Comparison of ENCODE assay signal across 12 cellular contexts in genomic region chr1:12172959-12173358, GRCh38. TPM values are rescaled to one million over a fixed set of nuclear protein-coding genes. Genes with fewer than 3 reads are reported as not detected.
DNase-seq lines count a peak whose midpoint lies in the region; ATAC-seq, FAIRE-seq and TF ChIP-seq lines count a peak whose summit lies in the region.
"Had no signal": no experiment of that assay in that cellular context is flagged by ENCODE, and none has a peak within 500 bp of the region (broad histone marks: within the 10 kb centered on the region; RNA-seq: fewer than 3 reads in every experiment).

No MANE protein-coding gene starts in this region.

- TF ChIP-seq CTCF in Peyer's patch (IDR thresholded peaks at IDR 0.05) (no peak), H1 (IDR thresholded peaks at IDR 0.05; ENCODE audit: control extremely low read depth in 1 of 3, insufficient read depth in 1 of 3, low read depth in 1 of 3, low read length in 3 of 3) (no peak), parathyroid adenoma (IDR thresholded peaks at IDR 0.05) (no peak), PC-9 (conservative IDR thresholded peaks at IDR 0.05) (no peak)

- H3K27ac Mint-ChIP-seq in CD4-positive, CD25-positive, alpha-beta regulatory T cell = peak overlapping the region; percentile 77 to 99 (median 95)

- no peaks in the 10 kb centered on the region for H3K9me2 ChIP-seq in PC-9 (ENCODE audit: insufficient read depth)

- peaks cover 99% of the 10 kb centered on the region for H3K4me1 ChIP-seq in CD4-positive, CD25-positive, alpha-beta regulatory T cell (ENCODE audit: control insufficient read depth, insufficient read depth, low read length, poor library complexity, severe bottlenecking)
- H3K4me1 ChIP-seq in Peyer's patch (peaks cover 3 to 72% (median 51%) of the 10 kb centered on the region in 4 donors), H1 (replicated peaks in 1 of 4; ENCODE audit: control insufficient read depth in 3 of 4, insufficient read depth in 4 of 4, low read length in 3 of 4) (peaks cover 0 to 19% (median 1%) of the 10 kb centered on the region in 4 experiments; a peak in 2 of 7 replicates), parathyroid adenoma (no peaks in the 10 kb centered on the region), PC-9 (replicated peaks; ENCODE audit: insufficient read depth) (peaks cover 12% of the 10 kb centered on the region)

- WGBS in H1 (ENCODE audit: extremely low coverage in 1 of 2, insufficient coverage in 1 of 2, insufficient read length in 1 of 2, insufficient replicate concordance in 2 of 2, low coverage in 1 of 2, low lambda C conversion rate in 2 of 2, missing lambda C conversion rate in 1 of 2), 2 experiments = 97% methylated on average over 2 of the region's 2 CpGs; no CpG with 5 or more reads in 1 of the 2 experiments

- TF ChIP-seq POLR2A in Peyer's patch (IDR thresholded peaks at IDR 0.05) (no peak), H1 (IDR thresholded peaks at IDR 0.05; ENCODE audit: control extremely low read depth in 1 of 2, low read depth in 2 of 2, low read length in 2 of 2) (no peak)

- CTCF ChIA-PET in H1 (lab: Charles Lee; ENCODE audit: partially characterized antibody) (interaction anchor here (1.5 to 4.4 kb wide), 2 partner anchors 36 to 48 kb away, joined by 5 to 19 read pairs; no protein-coding TSS in a partner anchor), PC-9 (lab: Charles Lee) (no interaction called here)

- H3K27me3 Mint-ChIP-seq in CD4-positive, CD25-positive, alpha-beta regulatory T cell = peaks cover 5% of the 10 kb centered on the region

- peaks cover 8% of the 10 kb centered on the region for H3K36me3 ChIP-seq in CD4-positive, CD25-positive, alpha-beta regulatory T cell (ENCODE audit: control insufficient read depth, insufficient read depth, low read length)
- H3K36me3 ChIP-seq in Peyer's patch (no peaks in the 10 kb centered on the region), H1 (ENCODE audit: control insufficient read depth in 2 of 4, insufficient read depth in 4 of 4, low read length in 3 of 4) (no peaks in the 10 kb centered on the region), parathyroid adenoma (ENCODE audit: control insufficient read depth, insufficient read depth, low read length) (no peaks in the 10 kb centered on the region), PC-9 (ENCODE audit: low read depth) (no peaks in the 10 kb centered on the region)

- no peaks in the 10 kb centered on the region for H3K79me1 ChIP-seq in H1 (ENCODE audit: low read depth, low read length)

- no peak overlapping the region for H2BK15ac ChIP-seq in H1 (ENCODE audit: low read length)

- H2BK20ac ChIP-seq in H1 (ENCODE audit: low read length) = no peak overlapping the region

- TF ChIP-seq RAD21 in H1 (IDR thresholded peaks at IDR 0.05 in 1 of 2, conservative IDR thresholded peaks at IDR 0.05 in 1 of 2; ENCODE audit: low read depth in 2 of 2, low read length in 2 of 2) = no peak

- no peaks in the 10 kb centered on the region for H3F3A ChIP-seq in PC-9 (ENCODE audit: insufficient read depth, low read depth)

- no peak for TF ChIP-seq EP300 in H1 (IDR thresholded peaks at IDR 0.05; ENCODE audit: borderline replicate concordance in 1 of 2, low read depth in 2 of 2, low read length in 2 of 2)

- POLR2A ChIA-PET in H1 (lab: Charles Lee; ENCODE audit: partially characterized antibody) = no interaction called here
- POLR2A ChIA-PET in PC-9 (lab: Charles Lee; ENCODE audit: unreplicated experiment) = no interaction called here

- H4K20me1 ChIP-seq in H1 (replicated peaks in 1 of 2; ENCODE audit: control insufficient read depth in 1 of 2, insufficient read depth in 2 of 2, low read length in 2 of 2) (no peaks in the 10 kb centered on the region), PC-9 (ENCODE audit: insufficient read depth) (no peaks in the 10 kb centered on the region)

- no peaks in the 10 kb centered on the region for H3K23me2 ChIP-seq in H1 (ENCODE audit: low read depth, low read length)

- peak overlapping the region; percentile 97 for H3K27ac ChIP-seq in CD4-positive, CD25-positive, alpha-beta regulatory T cell (ENCODE audit: insufficient read depth, low read length, poor library complexity, severe bottlenecking)
- H3K27ac ChIP-seq in Peyer's patch = peak overlapping the region; percentile 77 to 99 (median 84)
- H3K27ac ChIP-seq in H1 (ENCODE audit: low read depth, low read length) = no peak overlapping the region
- H3K27ac ChIP-seq in parathyroid adenoma = peak overlapping the region; percentile 65
- no peak overlapping the region for H3K27ac ChIP-seq in PC-9
- H3K27ac ChIP-seq: KMS-11 had no signal

- no peak overlapping the region for H3K56ac ChIP-seq in H1 (replicated peaks; ENCODE audit: insufficient read length, low read depth, low read length)

- H2BK12ac ChIP-seq in H1 (ENCODE audit: low read depth, low read length) = no peak overlapping the region

- H3K18ac ChIP-seq in H1 (ENCODE audit: extremely low read depth, low read length) = no peak overlapping the region

- no peak overlapping the region for H3K14ac ChIP-seq in H1 (ENCODE audit: insufficient read length)

- H2AFZ ChIP-seq in H1 (ENCODE audit: low read length) (no peak overlapping the region), parathyroid adenoma (no peak overlapping the region), PC-9 (no peak overlapping the region)

- peak overlapping the region; percentile 75 for H3K4me3 ChIP-seq in CD4-positive, CD25-positive, alpha-beta regulatory T cell (ENCODE audit: low read depth, low read length)
- H3K4me3 ChIP-seq in Peyer's patch = no peak overlapping the region
- H3K4me3 ChIP-seq in H1 (ENCODE audit: extremely low read depth in 1 of 4, insufficient read depth in 2 of 4, low read depth in 3 of 4, low read length in 4 of 4) = no peak overlapping the region
- H3K4me3 ChIP-seq in parathyroid adenoma (ENCODE audit: low read depth, low read length) = no peak overlapping the region
- no peak overlapping the region for H3K4me3 ChIP-seq in PC-9

- no peaks in the 10 kb centered on the region for H3K79me2 ChIP-seq in H1 (ENCODE audit: control insufficient read depth in 1 of 2, insufficient read depth in 2 of 2, low read length in 2 of 2)
- no peaks in the 10 kb centered on the region for H3K79me2 ChIP-seq in parathyroid adenoma
- H3K79me2 ChIP-seq in PC-9 (ENCODE audit: low read depth) = no peaks in the 10 kb centered on the region

- H2AK5ac ChIP-seq in H1 (ENCODE audit: low read depth, low read length) = no peak overlapping the region

- no peak overlapping the region for H3K4me2 ChIP-seq in H1 (ENCODE audit: insufficient read depth in 1 of 2, low read depth in 2 of 2, low read length in 2 of 2)
- H3K4me2 ChIP-seq in parathyroid adenoma (ENCODE audit: low read length) = no peak overlapping the region
- H3K4me2 ChIP-seq in PC-9 = no peak overlapping the region
- H3K4me2 ChIP-seq: KMS-11 had no signal

- intact Hi-C loops in PC-9 (cut with micrococcal nuclease; ENCODE audit: unreplicated experiment) = no loop called here

- peak overlapping the region; percentile 80 to 100 (median 100) for H3K4me3 Mint-ChIP-seq in CD4-positive, CD25-positive, alpha-beta regulatory T cell

- no peak overlapping the region for H4K5ac ChIP-seq in H1 (ENCODE audit: insufficient read length, low read depth, low read length)

- no peaks in the 10 kb centered on the region for H3K9me3 ChIP-seq in CD4-positive, CD25-positive, alpha-beta regulatory T cell (ENCODE audit: control insufficient read depth in 2 of 2, low read length in 2 of 2)
- H3K9me3 ChIP-seq in Peyer's patch = no peaks in the 10 kb centered on the region
- H3K9me3 ChIP-seq in H1 (ENCODE audit: insufficient read depth in 2 of 2, low read depth in 1 of 2, low read length in 1 of 2) = no peaks in the 10 kb centered on the region
- no peaks in the 10 kb centered on the region for H3K9me3 ChIP-seq in parathyroid adenoma (ENCODE audit: control insufficient read depth, low read length)
- H3K9me3 ChIP-seq in PC-9 (ENCODE audit: insufficient read depth, low read depth) = no peaks in the 10 kb centered on the region

- H3K4ac ChIP-seq in H1 (replicated peaks; ENCODE audit: insufficient read length, low read depth, low read length) = no peak overlapping the region

- no peak overlapping the region for H2BK5ac ChIP-seq in H1 (ENCODE audit: low read depth, low read length)

- no peak overlapping the region for H2BK120ac ChIP-seq in H1 (replicated peaks; ENCODE audit: low read depth, low read length)

- no peaks in the 10 kb centered on the region for H3K27me3 ChIP-seq in CD4-positive, CD25-positive, alpha-beta regulatory T cell (ENCODE audit: control insufficient read depth, insufficient read depth, low read length)
- no peaks in the 10 kb centered on the region for H3K27me3 ChIP-seq in Peyer's patch
- peaks cover 0 to 12% (median 6%) of the 10 kb centered on the region in 4 experiments; a peak in 6 of 7 replicates for H3K27me3 ChIP-seq in H1 (replicated peaks in 1 of 4; ENCODE audit: control insufficient read depth in 3 of 4, extremely low read depth in 1 of 4, insufficient read depth in 3 of 4, low read length in 3 of 4)
- no peaks in the 10 kb centered on the region for H3K27me3 ChIP-seq in parathyroid adenoma (ENCODE audit: control insufficient read depth, insufficient read depth, low read length)
- no peaks in the 10 kb centered on the region for H3K27me3 ChIP-seq in PC-9 (ENCODE audit: insufficient read depth, low read depth)

- H3K9ac ChIP-seq in H1 (replicated peaks in 1 of 4; ENCODE audit: extremely low read depth in 1 of 4, low read depth in 3 of 4, low read length in 3 of 4) (no peak overlapping the region), parathyroid adenoma (no peak overlapping the region)
- H3K9ac ChIP-seq: KMS-11 had no signal

- no TSS peak for BruUV-seq in PC-9 (replicated peaks; lab: Mats Ljungman, UMichigan)

- FAIRE-seq in H1 (lab: Jason Lieb, UNC) = no peak

- peaks cover 31% of the 10 kb centered on the region for H3K36me3 Mint-ChIP-seq in CD4-positive, CD25-positive, alpha-beta regulatory T cell

- no peak overlapping the region; the same call in 1 of the 2 replicates for H4K8ac ChIP-seq in H1 (ENCODE audit: extremely low read depth, insufficient read depth, low read length)

- no peak for DNase-seq in CD4-positive, CD25-positive, alpha-beta regulatory T cell
- DNase-seq in Peyer's patch (no peak), H1 (ENCODE audit: low read depth in 1 of 2, low spot score in 2 of 2) (no peak), SW 1271 (lab: John Stamatoyannopoulos, UW) (no peak), PC-9 (no peak), globus pallidus (ENCODE audit: low spot score) (no peak), DMS79 (lab: John Stamatoyannopoulos, UW) (no peak)
- DNase-seq: COR-L47, NCI-H2081 had no signal

- H3K23ac ChIP-seq in H1 (ENCODE audit: insufficient read length) = no peak overlapping the region

- H3K9me3 Mint-ChIP-seq in CD4-positive, CD25-positive, alpha-beta regulatory T cell = peaks cover 0 to 3% (median 0%) of the 10 kb centered on the region in 7 donors

- H3K4me1 Mint-ChIP-seq in CD4-positive, CD25-positive, alpha-beta regulatory T cell = peaks cover 16 to 91% (median 53%) of the 10 kb centered on the region in 4 donors

- no peak for ATAC-seq in CD4-positive, CD25-positive, alpha-beta regulatory T cell (ENCODE audit: low read depth in 2 of 2)
- ATAC-seq: Panc1 had no signal

- no peak overlapping the region for H4K91ac ChIP-seq in H1 (replicated peaks; ENCODE audit: insufficient read length, low read length)

RNA-seq across cellular contexts. Expression of gene TNFRSF1B, which starts 6.2 kb away (rescaled TPM):
- total RNA-seq in CD4-positive, CD25-positive, alpha-beta regulatory T cell = 252 TPM
- polyA plus RNA-seq in CD4-positive, CD25-positive, alpha-beta regulatory T cell = 100 to 1,000 TPM; 347 to 450 (median 421) TPM
- 10 to 100 TPM; 37.1 to 92.8 (median 64.0) TPM for total RNA-seq in Peyer's patch
- 2.8 and 2.9 TPM in 2 replicates for total RNA-seq in H1 (2021; fragmentation: NEBNext Ultra II Directional; extraction: Animal tissue kit (Norgen Biotek cat#: 25700))
- 1.7 and 2.4 TPM in 2 replicates for polyA plus RNA-seq in H1 (2011; rRNA removed)
- polyA plus RNA-seq in H1 (2011; cell fraction: cytosol; rRNA removed) = 1.8 TPM
- polyA plus RNA-seq in H1 (2011; cell fraction: nucleus; rRNA removed) = 2.5 TPM
- 1.3 to 2.6 TPM (median 2.1 TPM) in 4 replicates for polyA plus RNA-seq in H1 (2012, experiment 1 of 2)
- 1.3 TPM for polyA plus RNA-seq in H1 (2012, experiment 2 of 2)
- polyA plus RNA-seq in H1 (2013, experiment 1 of 2) = 2.9 TPM
- polyA plus RNA-seq in H1 (2013, experiment 2 of 2) = 3.5 TPM
- 1.1 and 1.5 TPM in 2 replicates for polyA minus RNA-seq in H1 (2011; rRNA and poly(A)+ RNA removed)
- 0.88 TPM for polyA minus RNA-seq in H1 (2011; cell fraction: cytosol; rRNA and poly(A)+ RNA removed)
- polyA minus RNA-seq in H1 (2011; cell fraction: nucleus; rRNA and poly(A)+ RNA removed) = 0.90 TPM
- 2.7 and 3.3 TPM in 2 replicates for total RNA-seq in PC-9 (2021)

RNA-seq across cellular contexts. Expression of gene VPS13D, which starts 56.9 kb away (rescaled TPM):
- 96.0 TPM for total RNA-seq in CD4-positive, CD25-positive, alpha-beta regulatory T cell
- 10 to 100 TPM in 2 of 4 donors, 1 to 10 TPM in 2; 8.1 to 11.6 (median 9.9) TPM for polyA plus RNA-seq in CD4-positive, CD25-positive, alpha-beta regulatory T cell
- 100 to 1,000 TPM in 3 of 4 donors, 10 to 100 TPM in 1; 88.3 to 123 (median 113) TPM for total RNA-seq in Peyer's patch
- 31.2 and 32.7 TPM in 2 replicates for total RNA-seq in H1 (2021; fragmentation: NEBNext Ultra II Directional; extraction: Animal tissue kit (Norgen Biotek cat#: 25700))
- 9.7 and 10.9 TPM in 2 replicates for polyA plus RNA-seq in H1 (2011; rRNA removed)
- polyA plus RNA-seq in H1 (2011; cell fraction: cytosol; rRNA removed) = 14.7 TPM
- polyA plus RNA-seq in H1 (2011; cell fraction: nucleus; rRNA removed) = 27.4 TPM
- polyA plus RNA-seq in H1 (2012, experiment 1 of 2) = 13.6 to 16.4 TPM (median 14.6 TPM) in 4 replicates
- polyA plus RNA-seq in H1 (2012, experiment 2 of 2) = 1.1 TPM
- 5.6 TPM for polyA plus RNA-seq in H1 (2013, experiment 1 of 2)
- polyA plus RNA-seq in H1 (2013, experiment 2 of 2) = 6.0 TPM
- 64.9 and 68.5 TPM in 2 replicates for polyA minus RNA-seq in H1 (2011; rRNA and poly(A)+ RNA removed)
- polyA minus RNA-seq in H1 (2011; cell fraction: cytosol; rRNA and poly(A)+ RNA removed) = 33.0 TPM
- polyA minus RNA-seq in H1 (2011; cell fraction: nucleus; rRNA and poly(A)+ RNA removed) = 80.2 TPM
- 31.1 and 36.2 TPM in 2 replicates for total RNA-seq in PC-9 (2021)

Comparison
In these comparisons a context has a peak if more than half of its experiments do, and no peak if none do; other contexts are left out.
1. H3K27ac ChIP-seq: peak in CD4-positive, CD25-positive, alpha-beta regulatory T cell (single experiment), Peyer's patch (4 of 4) and parathyroid adenoma (single experiment); none in H1 (single experiment) and PC-9 (single experiment).